Comparison of ENCODE assay signal across 11 cellular contexts in genomic region chr16:14409563-14409962, GRCh38.
DNase-seq lines count a peak whose midpoint lies in the region; ATAC-seq lines count a peak whose summit lies in the region.
"Had no signal": no experiment of that assay in that cellular context is flagged by ENCODE, and none has a peak within 500 bp of the region (broad histone marks: within the 10 kb centered on the region; RNA-seq: fewer than 3 reads in every experiment).

No MANE protein-coding gene starts in this region.

- no peak for DNase-seq in Right ventricle myocardium superior
- no peak for DNase-seq in cardiac septum (ENCODE audit: low spot score)
- peak; percentile 84 for DNase-seq in brain pericyte (ENCODE audit: low read depth, low spot score)
- peak; percentile 36 for DNase-seq in left kidney (ENCODE audit: low read depth, low spot score)
- DNase-seq in iPS-NIHi11 (ENCODE audit: low spot score): no peak
- DNase-seq in activated CD4-positive, alpha-beta T cell treated with anti-CD3 and anti-CD28 coated beads, Interleukin-2, amount 50 U/mL, for 4 hours: no peak
- DNase-seq: activated naive CD8-positive, alpha-beta T cell treated with anti-CD3 and anti-CD28 coated beads, Interleukin-2, amount 50 U/mL, for 24 hours; NK-92 treated with Interleukin-12 subunit alpha and Interleukin-12 subunit beta, amount 100 ng/mL, for 24 hours had no signal

- intact Hi-C loops in Right ventricle myocardium superior (cut with DNase I): loop anchor here (10.0 kb wide), 1 partner anchor 55 kb away; no protein-coding TSS in a partner anchor
- intact Hi-C loops in cardiac septum (cut with DNase I): loop anchor here (10.0 kb wide), 1 partner anchor 105 kb away; no protein-coding TSS in a partner anchor

- ATAC-seq in Right ventricle myocardium superior (ENCODE audit: poor library complexity) (peak; percentile 11), HG03439 (IDR thresholded peaks at IDR 0.05; ENCODE audit: unreplicated experiment) (no peak)
- no peak for ATAC-seq in activated CD4-positive, CD25-positive, alpha-beta regulatory T cell treated with anti-CD3 and anti-CD28 coated beads, Interleukin-2, amount 50 U/mL, for 24 hours
- ATAC-seq: activated naive CD8-positive, alpha-beta T cell treated with anti-CD3 and anti-CD28 coated beads, Interleukin-2, amount 50 U/mL, for 24 hours; stimulated activated memory B cell treated with anti-CD40 and anti-IgM and Interleukin-4, amounts not matched to agents 10 μg/mL and 1 μg/mL and 100 μg/mL, for 72 hours had no signal

Comparison
In these comparisons a context has a peak if more than half of its experiments do, and no peak if none do; other contexts are left out.
1. DNase-seq: peak in brain pericyte (single experiment) and left kidney (single experiment); none in Right ventricle myocardium superior (single experiment), cardiac septum (single experiment), iPS-NIHi11 (single experiment) and activated CD4-positive, alpha-beta T cell treated with anti-CD3 and anti-CD28 coated beads, Interleukin-2, amount 50 U/mL, for 4 hours (0 of 2).